Comparison of ENCODE assay signal across 1 cellular context in the genomic region with DNA sequence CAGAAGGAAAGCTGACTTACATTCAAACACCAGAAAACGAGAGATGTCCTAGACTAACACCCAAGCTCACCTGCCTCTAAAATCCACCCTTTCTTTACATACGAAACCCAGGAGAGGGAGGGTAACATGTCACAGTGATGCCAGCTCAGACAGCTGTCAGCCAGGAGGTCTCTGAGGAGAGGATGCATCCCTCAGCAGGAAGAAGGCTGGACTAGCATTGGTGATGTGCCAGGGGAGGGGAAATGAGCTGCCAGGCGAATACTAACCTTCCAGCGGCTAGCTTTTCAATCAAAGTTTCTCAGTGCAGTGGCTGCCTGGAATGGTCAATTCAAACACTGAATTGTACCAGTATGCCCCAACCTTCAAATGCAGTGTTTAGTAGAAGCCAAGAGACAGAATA.
TF ChIP-seq lines count a peak whose summit lies in the region.

No MANE protein-coding gene starts in this region.

TF ChIP-seq in K562, 482 proteins besides CTCF, POLR2A, EP300 and RAD21:
- TF ChIP-seq KLF13 (tag; IDR thresholded peaks at IDR 0.05; ENCODE audit: borderline replicate concordance, low read depth) (no peak), ZNF41 (CRISPR knock-in tag; conservative IDR thresholded peaks at IDR 0.05) (no peak), ZNF232 (CRISPR knock-in tag; IDR thresholded peaks at IDR 0.05) (0 out of 2 replicates have a peak, but pooled peaks have one; percentile 34), CHD7 (IDR thresholded peaks at IDR 0.05; ENCODE audit: low read depth, low read length) (no peak), HNRNPUL1 (IDR thresholded peaks at IDR 0.05; ENCODE audit: low read length) (no peak)
